11 cellular contexts compared by ENCODE assay signal in genomic region chr4:1209821-1210220, GRCh38. TPM values are rescaled to one million over a fixed set of nuclear protein-coding genes. Genes with fewer than 3 reads are reported as not detected.
DNase-seq lines count a peak whose midpoint lies in the region; ATAC-seq and TF ChIP-seq lines count a peak whose summit lies in the region.
"Had no signal": no experiment of that assay in that cellular context is flagged by ENCODE, and none has a peak within 500 bp of the region (broad histone marks: within the 10 kb centered on the region; RNA-seq: fewer than 3 reads in every experiment).

No MANE protein-coding gene starts in this region.

- POLR2A ChIA-PET in CD4-positive, alpha-beta memory T cell (lab: Charles Lee; ENCODE audit: partially characterized antibody), result no interaction called here

- H2AK5ac ChIP-seq in trophoblast cell (ENCODE audit: low read length), result no peak overlapping the region

- no peak overlapping the region for H3K9ac ChIP-seq in trophoblast cell (ENCODE audit: low read length)

- peak overlapping the region; percentile 25 for H3K4me2 ChIP-seq in trophoblast cell (ENCODE audit: low read length)

- peaks cover 7 to 10% of the 10 kb centered on the region in 2 donors for H3K36me3 Mint-ChIP-seq in CD4-positive, alpha-beta memory T cell

- H2BK12ac ChIP-seq in trophoblast cell (ENCODE audit: low read length), result no peak overlapping the region

- peaks cover 2% of the 10 kb centered on the region for H3K79me2 ChIP-seq in trophoblast cell (ENCODE audit: control insufficient read depth, insufficient read depth, low read length, poor library complexity)

- H3K4me1 Mint-ChIP-seq in CD4-positive, alpha-beta memory T cell, result peaks cover 1 to 13% (median 2%) of the 10 kb centered on the region in 4 donors

- H4K91ac ChIP-seq in trophoblast cell (ENCODE audit: low read depth, low read length), result peak overlapping the region; percentile 75

- peak overlapping the region in 1 of 7 donors; percentile 66 for H3K27ac Mint-ChIP-seq in CD4-positive, alpha-beta memory T cell
- H3K27ac Mint-ChIP-seq: B cell had no signal

- H2BK5ac ChIP-seq in trophoblast cell (ENCODE audit: low read depth, low read length, poor library complexity), result no peak overlapping the region

- no peak overlapping the region for H4K8ac ChIP-seq in trophoblast cell (ENCODE audit: low read depth, low read length)

- no peak overlapping the region for H3K4me3 ChIP-seq in ascending aorta
- H3K4me3 ChIP-seq in trophoblast cell (ENCODE audit: low read depth, low read length), result no peak overlapping the region
- H3K4me3 ChIP-seq in CD4-positive, alpha-beta memory T cell (ENCODE audit: low read length in 2 of 2), result no peak overlapping the region

- H3K18ac ChIP-seq in trophoblast cell (ENCODE audit: low read length), result no peak overlapping the region

- H3K27me3 ChIP-seq in ascending aorta, result no peaks in the 10 kb centered on the region
- no peaks in the 10 kb centered on the region for H3K27me3 ChIP-seq in trophoblast cell (ENCODE audit: insufficient read depth, low read length)
- H3K27me3 ChIP-seq in CD4-positive, alpha-beta memory T cell (ENCODE audit: insufficient read depth, low read length), result no peaks in the 10 kb centered on the region

- H3K9me3 Mint-ChIP-seq in CD4-positive, alpha-beta memory T cell, result no peaks in the 10 kb centered on the region

- no peaks in the 10 kb centered on the region for H3K27me3 Mint-ChIP-seq in CD4-positive, alpha-beta memory T cell
- H3K27me3 Mint-ChIP-seq: activated CD8-positive, alpha-beta memory T cell treated with anti-CD3 and anti-CD28 coated beads, Interleukin-2, amount 10 ng/mL, durations not matched to agents 7 days and 5 days; B cell had no signal

- no peak for TF ChIP-seq CTCF in ascending aorta (IDR thresholded peaks at IDR 0.05)

- no peak overlapping the region for H2AFZ ChIP-seq in trophoblast cell (ENCODE audit: insufficient read depth, low read length, poor library complexity)

- peak; percentile 94 for DNase-seq in AG08396 (ENCODE audit: low spot score)
- DNase-seq in ascending aorta (ENCODE audit: low spot score in 2 of 2), result peak in 1 of 2 donors; percentile 85
- DNase-seq in left cardiac atrium, result peak; percentile 91
- DNase-seq in trophoblast cell, result peak; percentile 26 to 27
- no peak for DNase-seq in RPMI8226
- no peak for DNase-seq in CD4-positive, alpha-beta memory T cell
- DNase-seq: activated CD8-positive, alpha-beta memory T cell treated with anti-CD3 and anti-CD28 coated beads, Interleukin-2, amount 10 ng/mL, durations not matched to agents 7 days and 5 days; stimulated activated CD8-positive, alpha-beta memory T cell treated with anti-CD3 and anti-CD28 coated beads, Interleukin-4, amount 100 ng/mL, for 48 hours had no signal

- H3K4ac ChIP-seq in trophoblast cell (ENCODE audit: low read depth, low read length), result no peak overlapping the region

- no peak overlapping the region for H3K14ac ChIP-seq in trophoblast cell (ENCODE audit: low read length)

- H3K4me3 Mint-ChIP-seq in CD4-positive, alpha-beta memory T cell, result no peak overlapping the region
- H3K4me3 Mint-ChIP-seq: activated CD8-positive, alpha-beta memory T cell treated with anti-CD3 and anti-CD28 coated beads, Interleukin-2, amount 10 ng/mL, durations not matched to agents 7 days and 5 days; B cell had no signal

- intact Hi-C loops in ascending aorta (cut with DNase I), result loop anchor here (2.0 to 5.0 kb wide), 2 partner anchors 17 to 37 kb away; partner anchors contain the start of gene CTBP1
- intact Hi-C loops in left cardiac atrium (cut with DNase I), result no loop called here
- intact Hi-C loops in CD4-positive, alpha-beta memory T cell (cut with micrococcal nuclease), result no loop called here

- peaks cover 18% of the 10 kb centered on the region for H3K79me1 ChIP-seq in trophoblast cell (ENCODE audit: low read length)

- H3K27ac ChIP-seq in ascending aorta, result peak overlapping the region; percentile 15 to 64
- peak overlapping the region; percentile 88 for H3K27ac ChIP-seq in trophoblast cell (ENCODE audit: low read depth, low read length)
- no peak overlapping the region for H3K27ac ChIP-seq in CD4-positive, alpha-beta memory T cell (ENCODE audit: low read depth, low read length)

- no peaks in the 10 kb centered on the region for H3K9me3 ChIP-seq in ascending aorta
- no peaks in the 10 kb centered on the region for H3K9me3 ChIP-seq in trophoblast cell (ENCODE audit: insufficient read depth, low read depth, low read length)
- H3K9me3 ChIP-seq in CD4-positive, alpha-beta memory T cell (ENCODE audit: control insufficient read depth in 1 of 2, low read length in 2 of 2), result no peaks in the 10 kb centered on the region

- no CpG with 5 or more reads among the region's 11 CpGs for WGBS in trophoblast cell (ENCODE audit: extremely low coverage, insufficient coverage, insufficient read length)

- no peak overlapping the region for H4K12ac ChIP-seq in trophoblast cell (ENCODE audit: low read depth, low read length)

- CTCF ChIA-PET in CD4-positive, alpha-beta memory T cell (lab: Charles Lee; ENCODE audit: partially characterized antibody), result no interaction called here

- H3K23ac ChIP-seq in trophoblast cell (ENCODE audit: low read length), result no peak overlapping the region

- H3K36me3 ChIP-seq in ascending aorta (peaks cover 26% of the 10 kb centered on the region in 2 donors), trophoblast cell (ENCODE audit: control insufficient read depth in 1 of 2, insufficient read depth in 2 of 2, low read length in 2 of 2) (peaks cover 42 to 46% of the 10 kb centered on the region in 2 experiments)
- H3K36me3 ChIP-seq in CD4-positive, alpha-beta memory T cell (ENCODE audit: insufficient read depth, low read length), result peaks cover 18% of the 10 kb centered on the region

- peak; percentile 84 to 88 for ATAC-seq in left cardiac atrium
- no peak for ATAC-seq in GM18517 (IDR thresholded peaks at IDR 0.05; ENCODE audit: unreplicated experiment)
- no peak for ATAC-seq in GM19467 (IDR thresholded peaks at IDR 0.05; ENCODE audit: unreplicated experiment)
- ATAC-seq: activated CD8-positive, alpha-beta memory T cell treated with anti-CD3 and anti-CD28 coated beads, Interleukin-2, amount 10 ng/mL, durations not matched to agents 7 days and 5 days had no signal

- H2BK120ac ChIP-seq in trophoblast cell (ENCODE audit: insufficient read depth, low read length, poor library complexity), result peak overlapping the region; percentile 29

- H3K4me1 ChIP-seq in ascending aorta (peaks cover 25 to 31% of the 10 kb centered on the region in 2 donors), trophoblast cell (ENCODE audit: control insufficient read depth in 1 of 2, insufficient read depth in 2 of 2, low read length in 2 of 2) (peaks cover 26 to 31% of the 10 kb centered on the region in 2 experiments)
- H3K4me1 ChIP-seq in CD4-positive, alpha-beta memory T cell (ENCODE audit: insufficient read depth, low read length), result peaks cover 9% of the 10 kb centered on the region

RNA-seq across cellular contexts. Expression of gene SPON2, which starts 37.4 kb away (rescaled TPM):
- total RNA-seq in ascending aorta, result 14.0 TPM
- total RNA-seq in left cardiac atrium, result 10 to 100 TPM; 14.0 to 33.0 TPM
- 13.7 TPM in 2 replicates for polyA plus RNA-seq in trophoblast cell (2013)
- total RNA-seq in CD4-positive, alpha-beta memory T cell, result 1 to 10 TPM; 7.2 TPM
- 1 to 10 TPM; 5.4 to 8.4 TPM for polyA plus RNA-seq in CD4-positive, alpha-beta memory T cell

RNA-seq across cellular contexts. Expression of gene CTBP1, which starts 39.1 kb away (rescaled TPM):
- total RNA-seq in ascending aorta, result 273 TPM
- 100 to 1,000 TPM; 121 to 128 TPM for total RNA-seq in left cardiac atrium
- polyA plus RNA-seq in trophoblast cell (2013), result 76.4 and 79.7 TPM in 2 replicates
- total RNA-seq in CD4-positive, alpha-beta memory T cell, result 100 to 1,000 TPM; 186 to 195 TPM
- 10 to 100 TPM; 39.3 to 79.0 TPM for polyA plus RNA-seq in CD4-positive, alpha-beta memory T cell

Comparison
In these comparisons a context has a peak if more than half of its experiments do, and no peak if none do; other contexts are left out.
1. DNase-seq: peak in AG08396 (single experiment), left cardiac atrium (single experiment) and trophoblast cell (2 of 2); none in RPMI8226 (single experiment) and CD4-positive, alpha-beta memory T cell (0 of 5).
2. ATAC-seq: peak in left cardiac atrium (2 of 2); none in GM18517 (single experiment) and GM19467 (single experiment).